In genomic region chr10:111131168-111131799, GRCh38 we compare ENCODE assay signal across 19 cellular contexts. TPM values are rescaled to one million over a fixed set of nuclear protein-coding genes. Genes with fewer than 3 reads are reported as not detected.
DNase-seq lines count a peak whose midpoint lies in the region; ATAC-seq, FAIRE-seq and TF ChIP-seq lines count a peak whose summit lies in the region.
"Had no signal": no experiment of that assay in that cellular context is flagged by ENCODE, and none has a peak within 500 bp of the region (broad histone marks: within the 10 kb centered on the region; RNA-seq: fewer than 3 reads in every experiment).

No MANE protein-coding gene starts in this region.

- H3K36me3 Mint-ChIP-seq in osteocyte (ENCODE audit: unreplicated experiment) = no peaks in the 10 kb centered on the region
- H3K36me3 Mint-ChIP-seq: IgD-negative memory B cell had no signal

- DNase-seq in DMS53 (lab: John Stamatoyannopoulos, UW) (peak; percentile 78), HuH-7 (ENCODE audit: low spot score) (peak; percentile 17), esophagus muscularis mucosa (ENCODE audit: extremely low spot score) (peak; percentile 31), osteocyte (ENCODE audit: extremely low spot score, unreplicated experiment) (peak; percentile 56), GF-D8 (lab: John Stamatoyannopoulos, UW) (no peak), urothelium cell line (ENCODE audit: low spot score) (no peak), suprapubic skin (ENCODE audit: low spot score in 2 of 2) (no peak)
- DNase-seq: AML-193, DMS79, GM23248, NCI-H1436, NCI-H2081, NCI-H526, PC-9 had no signal

- H3K4me3 Mint-ChIP-seq in osteocyte (ENCODE audit: unreplicated experiment) = no peak overlapping the region
- H3K4me3 Mint-ChIP-seq: IgD-negative memory B cell had no signal

- H3K36me3 ChIP-seq in esophagus muscularis mucosa (no peaks in the 10 kb centered on the region), suprapubic skin (no peaks in the 10 kb centered on the region)

- H3K4me1 ChIP-seq in esophagus muscularis mucosa = peaks cover 0 to 5% (median 0%) of the 10 kb centered on the region in 4 donors
- no peaks in the 10 kb centered on the region for H3K4me1 ChIP-seq in suprapubic skin

- no peak for FAIRE-seq in urothelium cell line (lab: Jason Lieb, UNC)
- FAIRE-seq: GM12892, GM19239 had no signal

- 84% methylated on average over 8 of the region's 8 CpGs for WGBS in esophagus muscularis mucosa
- WGBS in suprapubic skin = 74% methylated on average over 8 of the region's 8 CpGs

- no peak for TF ChIP-seq CTCF in esophagus muscularis mucosa (IDR thresholded peaks at IDR 0.05)
- no peak for TF ChIP-seq CTCF in osteocyte (IDR thresholded peaks at IDR 0.05)
- no peak for TF ChIP-seq CTCF in suprapubic skin (IDR thresholded peaks at IDR 0.05)

- H3K9me3 ChIP-seq in esophagus muscularis mucosa (peaks cover 0 to 5% (median 0%) of the 10 kb centered on the region in 4 donors), suprapubic skin (no peaks in the 10 kb centered on the region)

- no peak for TF ChIP-seq POLR2A in esophagus muscularis mucosa (IDR thresholded peaks at IDR 0.05; ENCODE audit: low read depth)
- TF ChIP-seq POLR2A in suprapubic skin (IDR thresholded peaks at IDR 0.05) = no peak

- H3K27me3 ChIP-seq in esophagus muscularis mucosa (peaks cover 0 to 11% (median 0%) of the 10 kb centered on the region in 4 donors), suprapubic skin (peaks cover 3% of the 10 kb centered on the region)

- H3K9me3 Mint-ChIP-seq in osteocyte (ENCODE audit: unreplicated experiment) = no peaks in the 10 kb centered on the region

- intact Hi-C loops in esophagus muscularis mucosa (cut with DNase I) = no loop called here

- H3K4me1 Mint-ChIP-seq in osteocyte (ENCODE audit: unreplicated experiment) = no peaks in the 10 kb centered on the region

- TF ChIP-seq EP300 in esophagus muscularis mucosa (IDR thresholded peaks at IDR 0.05) = no peak
- no peak for TF ChIP-seq EP300 in suprapubic skin (IDR thresholded peaks at IDR 0.05)

- H3K4me3 ChIP-seq in esophagus muscularis mucosa = no peak overlapping the region
- no peak overlapping the region for H3K4me3 ChIP-seq in suprapubic skin
- H3K4me3 ChIP-seq: GM23248, PC-9 had no signal

- H3K27ac ChIP-seq in esophagus muscularis mucosa (replicated peaks in 1 of 4) (no peak overlapping the region), suprapubic skin (no peak overlapping the region)
- H3K27ac ChIP-seq: GM23248, PC-9 had no signal

- peaks cover 19% of the 10 kb centered on the region for H3K27me3 Mint-ChIP-seq in osteocyte (ENCODE audit: unreplicated experiment)

- ATAC-seq in HG03442 (IDR thresholded peaks at IDR 0.05; ENCODE audit: unreplicated experiment) = no peak

- H3K27ac Mint-ChIP-seq in osteocyte (ENCODE audit: unreplicated experiment) = no peak overlapping the region
- H3K27ac Mint-ChIP-seq: IgD-negative memory B cell had no signal

RNA-seq across cellular contexts. Expression of gene ADRA2A, which starts 54.5 kb away (rescaled TPM):
- 1 to 10 TPM in 3 of 4 donors, under 1 TPM in 1; 0.42 to 3.8 (median 3.6) TPM for total RNA-seq in esophagus muscularis mucosa
- total RNA-seq in osteocyte = not detected in 2 replicates
- total RNA-seq in suprapubic skin = 1 to 10 TPM; 2.3 to 5.6 (median 4.5) TPM
- total RNA-seq: G401, PC-9 had no signal

Comparison
In these comparisons a context has a peak if more than half of its experiments do, and no peak if none do; other contexts are left out.
1. DNase-seq: peak in DMS53 (single experiment), HuH-7 (single experiment), esophagus muscularis mucosa (single experiment) and osteocyte (single experiment); none in GF-D8 (single experiment), urothelium cell line (single experiment) and suprapubic skin (0 of 2).